ENCODE assay signal across 27 cellular contexts in genomic region chr10:13184726-13185514, GRCh38. TPM values are rescaled to one million over a fixed set of nuclear protein-coding genes. Genes with fewer than 3 reads are reported as not detected.
DNase-seq lines count a peak whose midpoint lies in the region; FAIRE-seq and TF ChIP-seq lines count a peak whose summit lies in the region.
"Had no signal": no experiment of that assay in that cellular context is flagged by ENCODE, and none has a peak within 500 bp of the region (broad histone marks: within the 10 kb centered on the region; RNA-seq: fewer than 3 reads in every experiment).

No MANE protein-coding gene starts in this region.

- TF ChIP-seq CTCF in fibroblast of the aortic adventitia (IDR thresholded peaks at IDR 0.05; ENCODE audit: insufficient read depth, low read length) (no peak), retinal pigment epithelial cell (conservative IDR thresholded peaks at IDR 0.05; ENCODE audit: low read depth, low read length) (no peak), brain microvascular endothelial cell (IDR thresholded peaks at IDR 0.05; ENCODE audit: low read depth, low read length, missing control alignments) (no peak)

- no peaks in the 10 kb centered on the region for H3K9me3 ChIP-seq in effector memory CD4-positive, alpha-beta T cell (ENCODE audit: control insufficient read depth, low read length)
- H3K9me3 ChIP-seq: colonic mucosa, ovary had no signal

- H3K4me1 ChIP-seq in effector memory CD4-positive, alpha-beta T cell (ENCODE audit: control insufficient read depth, insufficient read depth, low read length, poor library complexity, severe bottlenecking) = no peaks in the 10 kb centered on the region
- H3K4me1 ChIP-seq: colonic mucosa had no signal

- no peaks in the 10 kb centered on the region for H3K27me3 ChIP-seq in effector memory CD4-positive, alpha-beta T cell (replicated peaks; ENCODE audit: control insufficient read depth, insufficient read depth, low read length, poor library complexity, severe bottlenecking)
- H3K27me3 ChIP-seq in brain microvascular endothelial cell (replicated peaks) = no peaks in the 10 kb centered on the region
- H3K27me3 ChIP-seq: colonic mucosa, hepatocyte, ovary had no signal

- no peak overlapping the region for H3K4me3 ChIP-seq in fibroblast of the aortic adventitia (ENCODE audit: low read depth, low read length)
- H3K4me3 ChIP-seq in retinal pigment epithelial cell (ENCODE audit: low read length) = no peak overlapping the region
- H3K4me3 ChIP-seq in effector memory CD4-positive, alpha-beta T cell (ENCODE audit: insufficient read depth, low read depth, low read length, poor library complexity, severe bottlenecking) = no peak overlapping the region
- H3K4me3 ChIP-seq in brain microvascular endothelial cell (ENCODE audit: low read depth, low read length) = no peak overlapping the region
- H3K4me3 ChIP-seq: colonic mucosa, GM23338, hepatocyte, ovary had no signal

- in situ Hi-C loops in brain microvascular endothelial cell (cut with HindIII; ENCODE audit: low pct_ligation_motif_present, low sequenced_read_pairs) = no loop called here

- H3K36me3 ChIP-seq in effector memory CD4-positive, alpha-beta T cell (ENCODE audit: control insufficient read depth, insufficient read depth, low read length) = no peaks in the 10 kb centered on the region
- no peaks in the 10 kb centered on the region for H3K36me3 ChIP-seq in brain microvascular endothelial cell (replicated peaks)
- H3K36me3 ChIP-seq: colonic mucosa, ovary had no signal

- no peak for FAIRE-seq in RCC 7860 (lab: Jason Lieb, UNC)
- FAIRE-seq: GM12891, small intestine had no signal

- H3K27ac ChIP-seq in effector memory CD4-positive, alpha-beta T cell (ENCODE audit: insufficient read depth, low read length, poor library complexity, severe bottlenecking) = no peak overlapping the region
- H3K27ac ChIP-seq in brain microvascular endothelial cell = no peak overlapping the region
- H3K27ac ChIP-seq: colonic mucosa, hepatocyte, ovary had no signal

- DNase-seq in NCI-H1092 (lab: John Stamatoyannopoulos, UW) = peak; percentile 20
- DNase-seq in NCI-H2107 treated with DMSO at 0.1 percent for 48 hours (lab: John Stamatoyannopoulos, UW; ENCODE audit: unreplicated experiment) = peak; percentile 44
- DNase-seq in fibroblast of the aortic adventitia (ENCODE audit: low read depth) = peak; percentile 6
- DNase-seq in retinal pigment epithelial cell (ENCODE audit: low read depth) = peak; percentile 11
- no peak for DNase-seq in activated gamma-delta T cell (lab: John Stamatoyannopoulos, UW)
- no peak for DNase-seq in RCC 7860 (ENCODE audit: low spot score)
- DNase-seq in effector memory CD4-positive, alpha-beta T cell = no peak
- no peak for DNase-seq in brain microvascular endothelial cell
- DNase-seq: activated CD4-positive, alpha-beta T cell treated with anti-CD3 and anti-CD28 coated beads, Interleukin-2, amount 10 ng/mL, durations not matched to agents 24 days and 14 days; CD8-positive, alpha-beta T cell; colonic mucosa; endodermal cell; islet precursor cell; mesendoderm; naive thymus-derived CD8-positive, alpha-beta T cell; NCI-H69; ovary; small intestine; stimulated activated CD4-positive, alpha-beta T cell treated with anti-CD3 and anti-CD28 coated beads, Interleukin-4, amount 100 ng/mL, for 1 hour; stimulated activated naive CD8-positive, alpha-beta T cell treated with anti-CD3 and anti-CD28 coated beads, Interleukin-15, amount 100 ng/mL, for 72 hours had no signal

RNA-seq across cellular contexts. Expression of gene MCM10, which starts 23.6 kb away (rescaled TPM):
- total RNA-seq in fibroblast of the aortic adventitia (ENCODE audit: low replicate concordance) = 19.5 TPM in 1 of 2 replicates, not detected in the other

RNA-seq across cellular contexts. Expression of gene UCMA, which starts 49.3 kb away (rescaled TPM):
- total RNA-seq in fibroblast of the aortic adventitia (ENCODE audit: low replicate concordance) = not detected in 2 replicates
- total RNA-seq: activated CD4-positive, alpha-beta T cell treated with anti-CD3 and anti-CD28 coated beads, Interleukin-2, amount 10 ng/mL, durations not matched to agents 24 days and 14 days; activated T-helper 2 cell treated with anti-CD3 and anti-CD28 coated beads, Interferon-gamma antibody, Interleukin-2, Interleukin-4, amounts not matched to agents 10 μg/mL and 5 μg/mL and 100 μg/mL, durations not matched to agents 14 hours and 24 hours and 36 hours; CD8-positive, alpha-beta T cell; colonic mucosa; endodermal cell; hepatocyte; MCF 10A; naive thymus-derived CD8-positive, alpha-beta T cell; Right ventricle myocardium inferior; ureter had no signal

Comparison
In these comparisons a context has a peak if more than half of its experiments do, and no peak if none do; other contexts are left out.
1. DNase-seq: peak in NCI-H1092 (single experiment), NCI-H2107 treated with DMSO at 0.1 percent for 48 hours (single experiment), fibroblast of the aortic adventitia (single experiment) and retinal pigment epithelial cell (single experiment); none in activated gamma-delta T cell (single experiment), RCC 7860 (single experiment), effector memory CD4-positive, alpha-beta T cell (0 of 3) and brain microvascular endothelial cell (single experiment).